In genomic region chr1:104987210-104987609, GRCh38 we compare ENCODE assay signal across 10 cellular contexts.
DNase-seq lines count a peak whose midpoint lies in the region; ATAC-seq and TF ChIP-seq lines count a peak whose summit lies in the region.
"Had no signal": no experiment of that assay in that cellular context is flagged by ENCODE, and none has a peak within 500 bp of the region (broad histone marks: within the 10 kb centered on the region; RNA-seq: fewer than 3 reads in every experiment).

No MANE protein-coding gene starts in this region.

- no peaks in the 10 kb centered on the region for H3F3A ChIP-seq in SU-DHL-6 (ENCODE audit: insufficient read depth)

- no peaks in the 10 kb centered on the region for H3K9me2 ChIP-seq in SU-DHL-6 (replicated peaks; ENCODE audit: insufficient read depth, low read length)

- H3K36me3 ChIP-seq in SU-DHL-6 (ENCODE audit: low read length), result 0 out of 2 replicates have a peak, but pooled peaks cover 6% of the 10 kb centered on the region

- no peak for TF ChIP-seq CTCF in SU-DHL-6 (IDR thresholded peaks at IDR 0.05; ENCODE audit: insufficient read depth, low read length, poor library complexity, severe bottlenecking)

- no peaks in the 10 kb centered on the region for H3K9me3 ChIP-seq in SU-DHL-6 (ENCODE audit: insufficient read depth, low read length)

- no peak overlapping the region for H3K9ac ChIP-seq in SU-DHL-6 (ENCODE audit: low read length)

- no peaks in the 10 kb centered on the region for H4K20me1 ChIP-seq in SU-DHL-6 (ENCODE audit: low read depth, low read length)

- ATAC-seq in GM18873 (IDR thresholded peaks at IDR 0.05; ENCODE audit: low FRiP score, unreplicated experiment), result peak; percentile 98
- ATAC-seq in GM21576 (IDR thresholded peaks at IDR 0.05; ENCODE audit: unreplicated experiment), result peak; percentile 99
- peak; percentile 100 for ATAC-seq in HG03095 (IDR thresholded peaks at IDR 0.05; ENCODE audit: unreplicated experiment)

- DNase-seq in GM03348 (ENCODE audit: low spot score) (no peak), NOMO-1 treated with DMSO at 0.1 percent for 48 hours (lab: John Stamatoyannopoulos, UW; ENCODE audit: unreplicated experiment) (no peak), NCI-H524 treated with DMSO at 0.1 percent for 48 hours (lab: John Stamatoyannopoulos, UW) (no peak), NCI-H82 treated with DMSO at 0.1 percent for 48 hours (lab: John Stamatoyannopoulos, UW; ENCODE audit: unreplicated experiment) (no peak)
- DNase-seq: hippocampal formation, trophoblast cell had no signal

- no peaks in the 10 kb centered on the region for H3K27me3 ChIP-seq in SU-DHL-6 (ENCODE audit: low read length)

- H3K79me2 ChIP-seq in SU-DHL-6 (ENCODE audit: insufficient read depth, low read length), result no peaks in the 10 kb centered on the region

- H3K4me2 ChIP-seq in SU-DHL-6 (ENCODE audit: low read depth, low read length, poor library complexity, severe bottlenecking), result peak overlapping the region; percentile 40

- no peak overlapping the region for H3K27ac ChIP-seq in SU-DHL-6 (ENCODE audit: low read depth, low read length)

- H3K4me3 ChIP-seq in SU-DHL-6 (ENCODE audit: insufficient read depth, low read length, poor library complexity, severe bottlenecking), result no peak overlapping the region

- H2AFZ ChIP-seq in SU-DHL-6 (ENCODE audit: low read depth, low read length, severe bottlenecking), result peak overlapping the region; percentile 15
